In the genomic region with DNA sequence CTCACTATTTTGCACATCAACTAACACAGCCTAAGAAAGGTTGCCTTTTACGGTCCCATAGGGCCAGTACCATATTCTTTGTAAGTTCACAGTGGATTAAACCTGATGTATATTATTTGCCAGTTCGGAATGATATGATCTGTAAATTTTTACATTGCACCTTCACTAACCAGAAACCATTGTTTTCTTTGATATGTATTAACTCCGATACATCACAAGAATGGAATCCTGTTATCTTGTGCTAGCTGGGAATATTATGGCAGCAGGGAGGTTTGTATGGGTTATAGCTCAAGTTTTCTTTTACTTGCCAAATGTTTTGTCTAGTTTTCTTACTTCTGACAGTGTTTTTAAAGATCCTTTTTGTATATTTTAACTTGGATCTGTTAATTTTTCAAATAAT, we compare ENCODE assay signal across 22 cellular contexts. TPM values are rescaled to one million over a fixed set of nuclear protein-coding genes. Genes with fewer than 3 reads are reported as not detected.
DNase-seq lines count a peak whose midpoint lies in the region; ATAC-seq, FAIRE-seq and TF ChIP-seq lines count a peak whose summit lies in the region.
"Had no signal": no experiment of that assay in that cellular context is flagged by ENCODE, and none has a peak within 500 bp of the region (broad histone marks: within the 10 kb centered on the region; RNA-seq: fewer than 3 reads in every experiment).

No MANE protein-coding gene starts in this region.

- no peaks in the 10 kb centered on the region for H3K36me3 Mint-ChIP-seq in activated CD4-positive, alpha-beta memory T cell treated with anti-CD3 and anti-CD28 coated beads for 36 hours

- TF ChIP-seq CTCF in choroid plexus epithelial cell (conservative IDR thresholded peaks at IDR 0.05; ENCODE audit: low read depth, low read length) = no peak

- no peak overlapping the region for H3K27ac Mint-ChIP-seq in activated CD4-positive, alpha-beta memory T cell treated with anti-CD3 and anti-CD28 coated beads for 36 hours
- H3K27ac Mint-ChIP-seq: CD4-positive, alpha-beta T cell; GM23338 had no signal

- CTCF ChIA-PET in activated CD4-positive, alpha-beta memory T cell treated with anti-CD3 and anti-CD28 coated beads for 36 hours (lab: Charles Lee) = interaction anchor here (1.4 kb wide), 1 partner anchor 13 kb away, joined by 4 read pairs; no protein-coding TSS in a partner anchor

- peak; percentile 9 for FAIRE-seq in GM18507 (lab: Jason Lieb, UNC)
- FAIRE-seq in RCC 7860 (lab: Jason Lieb, UNC) = peak; percentile 78
- FAIRE-seq: A204.1, GM12878 had no signal

- no peaks in the 10 kb centered on the region for H3K27me3 Mint-ChIP-seq in activated CD4-positive, alpha-beta memory T cell treated with anti-CD3 and anti-CD28 coated beads for 36 hours
- H3K27me3 Mint-ChIP-seq: CD4-positive, alpha-beta T cell had no signal

- no peak overlapping the region for H3K4me3 ChIP-seq in choroid plexus epithelial cell (ENCODE audit: low read depth, low read length)
- H3K4me3 ChIP-seq: GM12878, GM23338, SK-N-MC had no signal

- no peaks in the 10 kb centered on the region for H3K9me3 Mint-ChIP-seq in activated CD4-positive, alpha-beta memory T cell treated with anti-CD3 and anti-CD28 coated beads for 36 hours
- H3K9me3 Mint-ChIP-seq: CD4-positive, alpha-beta T cell; GM23338 had no signal

- ATAC-seq in GM18861 (IDR thresholded peaks at IDR 0.05; ENCODE audit: unreplicated experiment) (no peak), HG02571 (IDR thresholded peaks at IDR 0.05; ENCODE audit: unreplicated experiment) (no peak), HG03342 (IDR thresholded peaks at IDR 0.05; ENCODE audit: unreplicated experiment) (no peak)
- ATAC-seq: GM12878, GM23338, HCT116 had no signal

- POLR2A ChIA-PET in activated CD4-positive, alpha-beta memory T cell treated with anti-CD3 and anti-CD28 coated beads for 36 hours (lab: Charles Lee) = no interaction called here

- intact Hi-C loops in activated CD4-positive, alpha-beta memory T cell treated with anti-CD3 and anti-CD28 coated beads for 36 hours (cut with micrococcal nuclease) = no loop called here

- DNase-seq in GM18507 (ENCODE audit: extremely low spot score, insufficient read length, low read depth) = no peak
- DNase-seq in RCC 7860 (ENCODE audit: low spot score) = peak; percentile 33
- peak; percentile 63 for DNase-seq in choroid plexus epithelial cell (ENCODE audit: low read depth)
- DNase-seq in non-pigmented ciliary epithelial cell (ENCODE audit: low read depth) = peak; percentile 63
- DNase-seq in activated CD4-positive, alpha-beta memory T cell treated with anti-CD3 and anti-CD28 coated beads for 36 hours = no peak
- DNase-seq: Caco-2; CD4-positive, alpha-beta T cell; DMS153; KG1; NCI-H1105 treated with DMSO at 0.1 percent for 48 hours; NCI-H1694 treated with DMSO at 0.1 percent for 48 hours; NCI-H510A treated with DMSO at 0.1 percent for 48 hours; OCI-M1; SHP77 had no signal

- peaks cover 55% of the 10 kb centered on the region for H3K4me1 Mint-ChIP-seq in activated CD4-positive, alpha-beta memory T cell treated with anti-CD3 and anti-CD28 coated beads for 36 hours (ENCODE audit: low read depth)
- H3K4me1 Mint-ChIP-seq: GM23338 had no signal

- H3K4me3 Mint-ChIP-seq in activated CD4-positive, alpha-beta memory T cell treated with anti-CD3 and anti-CD28 coated beads for 36 hours = no peak overlapping the region
- H3K4me3 Mint-ChIP-seq: CD4-positive, alpha-beta T cell; GM23338 had no signal

RNA-seq across cellular contexts. Expression of a gene that starts 51.4 kb away (rescaled TPM):
- 100 to 1,000 TPM; 134 to 140 TPM for total RNA-seq in activated CD4-positive, alpha-beta memory T cell treated with anti-CD3 and anti-CD28 coated beads for 36 hours
- total RNA-seq: Caco-2 had no signal

Comparison
In these comparisons a context has a peak if more than half of its experiments do, and no peak if none do; other contexts are left out.
1. DNase-seq: peak in RCC 7860 (single experiment), choroid plexus epithelial cell (single experiment) and non-pigmented ciliary epithelial cell (single experiment); none in GM18507 (single experiment) and activated CD4-positive, alpha-beta memory T cell treated with anti-CD3 and anti-CD28 coated beads for 36 hours (single experiment).